15 cellular contexts compared by ENCODE assay signal in genomic region chr5:43104102-43104501, GRCh38. TPM values are rescaled to one million over a fixed set of nuclear protein-coding genes. Genes with fewer than 3 reads are reported as not detected.
A peak's percentile ranks its signal among the peaks of the same experiment; 100 is the strongest.
DNase-seq lines count a peak whose midpoint lies in the region; ATAC-seq, FAIRE-seq and TF ChIP-seq lines count a peak whose summit lies in the region.
"Had no signal": no experiment of that assay in that cellular context is flagged by ENCODE, and none has a peak within 500 bp of the region (broad histone marks: within the 10 kb centered on the region; RNA-seq: fewer than 3 reads in every experiment).

No MANE protein-coding gene starts in this region.

- RAD21 ChIA-PET in GM12878 (lab: Charles Lee; ENCODE audit: unreplicated experiment) = interaction anchor here (1.2 to 1.5 kb wide), 2 partner anchors 22 to 207 kb away, joined by 3 read pairs; no protein-coding TSS in a partner anchor

- no peak overlapping the region for H3K4me3 ChIP-seq in HepG2 (replicated peaks in 1 of 3; ENCODE audit: insufficient read depth in 1 of 3, low read depth in 2 of 3, low read length in 3 of 3)
- H3K4me3 ChIP-seq in right lobe of liver = no peak overlapping the region
- no peak overlapping the region for H3K4me3 ChIP-seq in NB4 (ENCODE audit: low read depth, low read length)
- no peak overlapping the region for H3K4me3 ChIP-seq in GM12878
- H3K4me3 ChIP-seq: esophagus muscularis mucosa had no signal

- H3K9me3 ChIP-seq in HepG2 (ENCODE audit: low read length) (no peaks in the 10 kb centered on the region), right lobe of liver (no peaks in the 10 kb centered on the region), GM12878 (replicated peaks; ENCODE audit: control insufficient read depth, insufficient read depth, low read length) (no peaks in the 10 kb centered on the region)
- H3K9me3 ChIP-seq: esophagus muscularis mucosa had no signal

- SMC1A ChIA-PET in GM12878 (lab: Charles Lee; ENCODE audit: uncharacterized antibody, unreplicated experiment) = interaction anchor here (0.9 to 1.2 kb wide), 3 partner anchors 9 to 285 kb away, joined by 3 read pairs; no protein-coding TSS in a partner anchor

- no peak for TF ChIP-seq POLR2A in HepG2 (IDR thresholded peaks at IDR 0.05; ENCODE audit: insufficient read depth in 1 of 2, low read depth in 2 of 2, low read length in 2 of 2)
- TF ChIP-seq POLR2A in right lobe of liver (IDR thresholded peaks at IDR 0.05) = no peak
- no peak for TF ChIP-seq POLR2A in NB4 (IDR thresholded peaks at IDR 0.05; ENCODE audit: extremely low read depth, insufficient read length)
- no peak for TF ChIP-seq POLR2A in GM12878 (IDR thresholded peaks at IDR 0.05; ENCODE audit: low read depth, low read length)

- H3K9me3 Mint-ChIP-seq in MCF 10A (ENCODE audit: unreplicated experiment) = no peaks in the 10 kb centered on the region
- H3K9me3 Mint-ChIP-seq: activated naive CD4-positive, alpha-beta T cell treated with anti-CD3 and anti-CD28 coated beads, Interleukin-2, amount 50 U/mL, for 24 hours had no signal

- CTCF ChIA-PET in HepG2 (lab: Yijun Ruan, JAX; ENCODE audit: low intra/inter-chr PET ratio, low total read pairs) (interaction anchor here (1.3 to 2.5 kb wide), 2 partner anchors 195 to 286 kb away, joined by 5 to 24 read pairs; no protein-coding TSS in a partner anchor), GM12878 (lab: Yijun Ruan, JAX) (interaction anchor here (0.6 to 10.9 kb wide), 10 partner anchors 11 to 380 kb away, joined by 3 to 124 read pairs (median 4); partner anchors contain the start of genes TMEM267 and ZNF131), MCF 10A (lab: Yijun Ruan, JAX) (interaction anchor here (0.5 to 6.6 kb wide), 10 partner anchors 11 to 271 kb away, joined by 3 to 139 read pairs (median 6); partner anchors contain the start of gene ZNF131)

- H4K20me1 ChIP-seq in HepG2 (ENCODE audit: insufficient read depth, low read length) (no peaks in the 10 kb centered on the region), GM12878 (ENCODE audit: control insufficient read depth, insufficient read depth) (no peaks in the 10 kb centered on the region)

- DNase-seq in HepG2 (ENCODE audit: low spot score) (no peak), right lobe of liver (no peak), NB4 (ENCODE audit: low read depth) (peak; percentile 40), GM12878 (ENCODE audit: low read depth, low spot score) (no peak), MCF 10A (ENCODE audit: unreplicated experiment) (no peak), GF-D8 (lab: John Stamatoyannopoulos, UW) (no peak), LoVo (ENCODE audit: low spot score) (no peak), NCI-H446 (lab: John Stamatoyannopoulos, UW) (no peak)
- DNase-seq: H9, head of caudate nucleus, NCI-H2081 treated with DMSO at 0.1 percent for 48 hours, NCI-H526 had no signal

- POLR2A ChIA-PET in HepG2 (lab: Yijun Ruan, JAX) = no interaction called here
- POLR2A ChIA-PET in GM12878 (lab: Charles Lee) = interaction anchor here (0.7 kb wide), 1 partner anchor 472 kb away, joined by 3 read pairs; no protein-coding TSS in a partner anchor
- POLR2A ChIA-PET in MCF 10A (lab: Yijun Ruan, JAX) = interaction anchor here (4.5 kb wide), 1 partner anchor 17 kb away, joined by 36 read pairs; the partner anchor contains the start of gene ZNF131

- H3K36me3 ChIP-seq in HepG2 (replicated peaks in 1 of 2; ENCODE audit: control insufficient read depth in 1 of 2, insufficient read depth in 2 of 2, low read length in 2 of 2) = no peaks in the 10 kb centered on the region
- H3K36me3 ChIP-seq in right lobe of liver = no peaks in the 10 kb centered on the region
- H3K36me3 ChIP-seq in GM12878 (ENCODE audit: control insufficient read depth in 2 of 2, insufficient read depth in 2 of 2, low read length in 1 of 2) = no peaks in the 10 kb centered on the region

- no peaks in the 10 kb centered on the region for H3K27me3 Mint-ChIP-seq in MCF 10A (ENCODE audit: insufficient read depth, unreplicated experiment)
- H3K27me3 Mint-ChIP-seq: activated naive CD4-positive, alpha-beta T cell treated with anti-CD3 and anti-CD28 coated beads, Interleukin-2, amount 50 U/mL, for 24 hours had no signal

- no peaks in the 10 kb centered on the region for H3K27me3 ChIP-seq in HepG2 (ENCODE audit: control insufficient read depth in 1 of 2, insufficient read depth in 2 of 2, low read length in 2 of 2)
- H3K27me3 ChIP-seq in right lobe of liver = no peaks in the 10 kb centered on the region
- no peaks in the 10 kb centered on the region for H3K27me3 ChIP-seq in GM12878 (replicated peaks in 1 of 2; ENCODE audit: control insufficient read depth in 2 of 2, insufficient read depth in 2 of 2, low read length in 1 of 2)
- H3K27me3 ChIP-seq: esophagus muscularis mucosa had no signal

- H3K4me2 ChIP-seq in HepG2 (ENCODE audit: low read depth, low read length) = peak overlapping the region; percentile 33
- H3K4me2 ChIP-seq in GM12878 (ENCODE audit: control insufficient read depth, insufficient read depth) = no peak overlapping the region

- H3K4me3 Mint-ChIP-seq in MCF 10A (ENCODE audit: unreplicated experiment) = no peak overlapping the region
- H3K4me3 Mint-ChIP-seq: activated naive CD4-positive, alpha-beta T cell treated with anti-CD3 and anti-CD28 coated beads, Interleukin-2, amount 50 U/mL, for 24 hours; H9 had no signal

- no peak overlapping the region for H3K27ac ChIP-seq in HepG2 (ENCODE audit: extremely low read length, insufficient read depth, low read length)
- H3K27ac ChIP-seq in right lobe of liver = no peak overlapping the region
- H3K27ac ChIP-seq in GM12878 (ENCODE audit: control insufficient read depth, insufficient read depth) = no peak overlapping the region; the same call in 1 of the 2 replicates
- H3K27ac ChIP-seq: esophagus muscularis mucosa had no signal

- FAIRE-seq in HepG2 (lab: Jason Lieb, UNC) = no peak
- FAIRE-seq in GM12878 (lab: Jason Lieb, UNC) = no peak
- FAIRE-seq: bronchial epithelial cell had no signal

- BruUV-seq in HepG2 (replicated peaks; lab: Mats Ljungman, UMichigan) (no TSS peak), GM12878 (replicated peaks; lab: Mats Ljungman, UMichigan) (no TSS peak), MCF 10A (replicated peaks; lab: Mats Ljungman, UMichigan) (no TSS peak)

- H3K79me2 ChIP-seq in HepG2 (ENCODE audit: insufficient read depth, low read length) = no peaks in the 10 kb centered on the region
- no peaks in the 10 kb centered on the region for H3K79me2 ChIP-seq in GM12878 (ENCODE audit: control insufficient read depth, insufficient read depth, low read length)

- in situ Hi-C loops in HepG2 (cut with HindIII; ENCODE audit: extremely low pct_ligation_motif_present, low pct_unique_long_range_greater_than_20kb) = no loop called here
- in situ Hi-C loops in GM12878 (cut with MboI) = loop anchor here (10.0 kb wide), 1 partner anchor 281 kb away; no protein-coding TSS in a partner anchor

- no peak overlapping the region for H3K27ac Mint-ChIP-seq in MCF 10A (ENCODE audit: low read depth, unreplicated experiment)
- H3K27ac Mint-ChIP-seq: activated naive CD4-positive, alpha-beta T cell treated with anti-CD3 and anti-CD28 coated beads, Interleukin-2, amount 50 U/mL, for 24 hours; H9 had no signal

- TF ChIP-seq RAD21 in HepG2 (CRISPR knock-in tag; IDR thresholded peaks at IDR 0.05) = no peak
- no peak for TF ChIP-seq RAD21 in GM12878 (IDR thresholded peaks at IDR 0.05; ENCODE audit: insufficient read depth, low read depth, low read length)

- peaks cover 12% of the 10 kb centered on the region for H3K4me1 Mint-ChIP-seq in MCF 10A (ENCODE audit: insufficient read depth, unreplicated experiment)

- H2AFZ ChIP-seq in HepG2 (ENCODE audit: low read length) (no peak overlapping the region), GM12878 (ENCODE audit: control insufficient read depth, low read depth, low read length) (peak overlapping the region; percentile 20; the same call in 1 of the 2 replicates)

- TF ChIP-seq EP300 in HepG2 (IDR thresholded peaks at IDR 0.05; ENCODE audit: low read depth in 2 of 2, low read length in 2 of 2) (no peak), HepG2 (CRISPR knock-in tag; IDR thresholded peaks at IDR 0.05; ENCODE audit: borderline replicate concordance) (no peak), GM12878 (IDR thresholded peaks at IDR 0.05; ENCODE audit: borderline replicate concordance in 1 of 2, control insufficient read depth in 1 of 2, low read depth in 2 of 2, low read length in 2 of 2) (no peak)

- no peak for TF ChIP-seq CTCF in HepG2 (CRISPR knock-in tag; IDR thresholded peaks at IDR 0.05)
- no peak for TF ChIP-seq CTCF in right lobe of liver (IDR thresholded peaks at IDR 0.05)
- no peak for TF ChIP-seq CTCF in NB4 (IDR thresholded peaks at IDR 0.05; ENCODE audit: low read depth, low read length)
- TF ChIP-seq CTCF in GM12878 (IDR thresholded peaks at IDR 0.05 in 2 of 3, conservative IDR thresholded peaks at IDR 0.05 in 1 of 3; ENCODE audit: control insufficient read depth in 2 of 3, extremely low read depth in 1 of 3, insufficient read depth in 1 of 3, low read depth in 3 of 3, low read length in 3 of 3) = no peak
- no peak for TF ChIP-seq CTCF in MCF 10A (IDR thresholded peaks at IDR 0.05; ENCODE audit: unreplicated experiment)

- no peaks in the 10 kb centered on the region for H3K36me3 Mint-ChIP-seq in MCF 10A (ENCODE audit: insufficient read depth, unreplicated experiment)
- H3K36me3 Mint-ChIP-seq: activated naive CD4-positive, alpha-beta T cell treated with anti-CD3 and anti-CD28 coated beads, Interleukin-2, amount 50 U/mL, for 24 hours had no signal

- ATAC-seq in HepG2 = no peak
- ATAC-seq in right lobe of liver = no peak
- ATAC-seq in GM12878 = no peak

- H3K9ac ChIP-seq in HepG2 (ENCODE audit: insufficient read depth, low read depth, low read length) (no peak overlapping the region), GM12878 (ENCODE audit: control insufficient read depth, insufficient read depth, low read length) (no peak overlapping the region)

- H3K4me1 ChIP-seq in HepG2 (ENCODE audit: insufficient read depth, low read length) = peaks cover 15% of the 10 kb centered on the region
- peaks cover 0 to 5% (median 0%) of the 10 kb centered on the region in 4 donors for H3K4me1 ChIP-seq in right lobe of liver
- peaks cover 5% of the 10 kb centered on the region for H3K4me1 ChIP-seq in GM12878 (ENCODE audit: control insufficient read depth, insufficient read depth, low read length)

- intact Hi-C loops in HepG2 (cut with micrococcal nuclease; ENCODE audit: unreplicated experiment) = loop anchor here (2.0 to 10.0 kb wide), 4 partner anchors 29 to 201 kb away; partner anchors contain the start of gene ANXA2R
- intact Hi-C loops in right lobe of liver (cut with DNase I) = no loop called here
- intact Hi-C loops in GM12878 (cut with micrococcal nuclease; ENCODE audit: unreplicated experiment) = loop anchor here (2.0 kb wide), 3 partner anchors 63 to 381 kb away; partner anchors contain the start of gene ANXA2R
- intact Hi-C loops in MCF 10A (cut with micrococcal nuclease) = no loop called here

- WGBS in HepG2 (ENCODE audit: low lambda C conversion rate) = 67% methylated on average over 4 of the region's 4 CpGs
- 82% methylated on average over 3 of the region's 4 CpGs for WGBS in right lobe of liver (ENCODE audit: insufficient coverage, low coverage, low lambda C conversion rate, missing lambda C conversion rate)
- 83% methylated on average over 4 of the region's 4 CpGs for WGBS in GM12878 (ENCODE audit: insufficient coverage, insufficient replicate concordance, low lambda C conversion rate, missing lambda C conversion rate)

RNA-seq across cellular contexts. Expression of gene ZNF131, which starts 16.6 kb away (rescaled TPM):
- total RNA-seq in HepG2 (2016; rRNA removed; fragmentation: Illumina TruSeq; extraction: Trizol) (30.4 and 33.3 TPM in 2 replicates), right lobe of liver (10 to 100 TPM in 5 of 6 experiments, 1 to 10 TPM in 1; 9.6 to 16.3 (median 12.1) TPM), GM12878 (2014; rRNA removed) (28.0 and 32.5 TPM in 2 replicates), GM12878 (2014; rRNA removed; fragmentation: Illumina TruSeq; extraction: Trizol) (52.6 and 53.0 TPM in 2 replicates), GM12878 (2021) (28.5 and 31.6 TPM in 2 replicates), MCF 10A (2022) (41.3 and 42.4 TPM in 2 replicates)
- total RNA-seq in HepG2 (2016; cell fraction: cytosol; rRNA removed; fragmentation: Illumina TruSeq; extraction: Trizol; ENCODE audit: low read depth) = 20.6 and 21.5 TPM in 2 replicates
- total RNA-seq in HepG2 (2016; cell fraction: insoluble cytoplasmic fraction; rRNA removed; fragmentation: Illumina TruSeq; extraction: Trizol) = 31.8 and 34.8 TPM in 2 replicates
- total RNA-seq in HepG2 (2016; cell fraction: membrane; rRNA removed; fragmentation: Illumina TruSeq; extraction: Trizol) = 24.7 and 24.8 TPM in 2 replicates
- 35.3 and 43.2 TPM in 2 replicates for total RNA-seq in HepG2 (2016; cell fraction: nucleus; rRNA removed; fragmentation: Illumina TruSeq; extraction: Trizol)
- polyA plus RNA-seq in HepG2 (2011; rRNA removed) (17.5 and 20.6 TPM in 2 replicates), GM12878 (2011; rRNA removed) (47.9 and 67.2 TPM in 2 replicates), GM12878 (2014; fragmentation: Illumina TruSeq; extraction: Trizol) (49.1 and 76.0 TPM in 2 replicates), GM12878 (2014; fragmentation: Nextera tagmentation; extraction: Ambion mirVana) (10 to 100 TPM; 16.4 to 23.3 TPM), GM12878 (2014; rRNA removed) (23.2 and 27.9 TPM in 2 replicates), GM12878 (2016; fragmentation: Nextera tagmentation; extraction: Ambion mirVana) (10 to 100 TPM; 24.9 to 28.5 TPM)
- 9.6 and 12.2 TPM in 2 replicates for polyA plus RNA-seq in HepG2 (2011; cell fraction: cytosol; rRNA removed)
- 23.3 and 27.2 TPM in 2 replicates for polyA plus RNA-seq in HepG2 (2011; cell fraction: nucleus; rRNA removed)
- polyA plus RNA-seq in HepG2 (2012) = 15.7 and 18.4 TPM in 2 replicates
- 5.8 and 7.5 TPM in 2 replicates for polyA plus RNA-seq in HepG2 (2016; cell fraction: cytosol; fragmentation: Illumina TruSeq; extraction: Trizol; ENCODE audit: low read depth)
- 41.5 and 42.5 TPM in 2 replicates for polyA plus RNA-seq in HepG2 (2016; cell fraction: insoluble cytoplasmic fraction; fragmentation: Illumina TruSeq; extraction: Trizol; ENCODE audit: low read depth)
- polyA plus RNA-seq in HepG2 (2016; cell fraction: membrane; fragmentation: Illumina TruSeq; extraction: Trizol; ENCODE audit: low read depth) = 14.9 and 15.7 TPM in 2 replicates
- 48.4 and 55.5 TPM in 2 replicates for polyA plus RNA-seq in HepG2 (2016; cell fraction: nucleus; fragmentation: Illumina TruSeq; extraction: Trizol; ENCODE audit: insufficient read depth, low read depth)
- polyA minus RNA-seq in HepG2 (2011; rRNA and poly(A)+ RNA removed; ENCODE audit: low replicate concordance) = 16.7 and 49.5 TPM in 2 replicates
- polyA minus RNA-seq in HepG2 (2011; cell fraction: cytosol; rRNA and poly(A)+ RNA removed) = 13.2 and 14.4 TPM in 2 replicates
- 62.0 and 70.7 TPM in 2 replicates for polyA minus RNA-seq in HepG2 (2011; cell fraction: nucleus; rRNA and poly(A)+ RNA removed)
- total RNA-seq in GM12878 (2013; cell fraction: nucleolus; rRNA removed) = 107 and 112 TPM in 2 replicates
- 13.9 TPM for polyA plus RNA-seq in GM12878 (2011; ENCODE audit: low read depth)
- 20.0 and 21.2 TPM in 2 replicates for polyA plus RNA-seq in GM12878 (2011; cell fraction: cytosol; rRNA removed)
- 36.3 and 39.3 TPM in 2 replicates for polyA plus RNA-seq in GM12878 (2011; cell fraction: nucleus; rRNA removed)
- 17.6 and 20.0 TPM in 2 replicates for polyA plus RNA-seq in GM12878 (2012)
- polyA minus RNA-seq in GM12878 (2011; rRNA and poly(A)+ RNA removed) = 35.7 and 57.9 TPM in 2 replicates
- 17.0 and 20.3 TPM in 2 replicates for polyA minus RNA-seq in GM12878 (2011; cell fraction: cytosol; rRNA and poly(A)+ RNA removed)
- 29.6 and 53.0 TPM in 2 replicates for polyA minus RNA-seq in GM12878 (2011; cell fraction: nucleus; rRNA and poly(A)+ RNA removed)

Comparison
In these comparisons a context has a peak if more than half of its experiments do, and no peak if none do; other contexts are left out.
1. intact Hi-C loops: an anchor here in HepG2 (2.0 to 10.0 kb wide) and GM12878 (2.0 kb wide); none called in right lobe of liver and MCF 10A.
2. Of the 75 proteins assayed by ChIP-seq in both HepG2 and GM12878: peak only in HepG2: none; only in GM12878: IKZF1; in both: none; in neither: 74.